ENCODE assay signal across 8 cellular contexts in the genomic region with DNA sequence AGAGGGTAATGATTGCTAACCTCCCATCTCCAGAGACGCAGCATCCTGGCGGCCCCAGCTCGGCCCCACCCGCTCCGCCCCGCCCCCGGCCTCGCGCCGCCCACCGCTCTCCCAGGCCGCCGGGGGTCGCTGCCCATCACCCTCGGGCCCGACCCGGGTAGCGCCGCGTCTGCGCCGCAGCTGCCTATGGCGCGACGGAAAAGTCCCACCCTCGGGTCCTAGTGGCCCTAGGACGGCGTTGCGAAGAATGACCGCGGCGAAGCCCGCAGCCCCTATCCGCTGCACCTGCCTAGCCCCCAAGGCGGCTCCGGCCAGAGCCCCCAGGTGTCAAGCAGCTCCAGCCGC. TPM values are rescaled to one million over a fixed set of nuclear protein-coding genes. Genes with fewer than 3 reads are reported as not detected.
DNase-seq lines count a peak whose midpoint lies in the region; ATAC-seq and TF ChIP-seq lines count a peak whose summit lies in the region.

No MANE protein-coding gene starts in this region.

- H3K36me3 ChIP-seq in HUES48 (ENCODE audit: control insufficient read depth, insufficient read depth, low read length) = peaks cover 61% of the 10 kb centered on the region
- peaks cover 0 to 61% (median 33%) of the 10 kb centered on the region in 9 donors for H3K36me3 ChIP-seq in heart right ventricle

- peak overlapping the region; percentile 99 for H3K27ac ChIP-seq in HUES48 (ENCODE audit: low read depth, low read length)
- peak overlapping the region; percentile 75 to 98 (median 96) for H3K27ac ChIP-seq in heart right ventricle

- H3K4me1 Mint-ChIP-seq in activated naive CD8-positive, alpha-beta T cell treated with anti-CD3 and anti-CD28 coated beads for 36 hours = peaks cover 58% of the 10 kb centered on the region

- no peaks in the 10 kb centered on the region for H3K9me3 Mint-ChIP-seq in activated naive CD8-positive, alpha-beta T cell treated with anti-CD3 and anti-CD28 coated beads for 36 hours

- H3K4me1 ChIP-seq in HUES48 (ENCODE audit: control insufficient read depth, insufficient read depth, low read length) (0 out of 2 replicates have a peak, but pooled peaks cover 4% of the 10 kb centered on the region), heart right ventricle (peaks cover 0 to 71% (median 41%) of the 10 kb centered on the region in 9 donors)

- intact Hi-C loops in heart right ventricle (cut with DNase I) (no loop called here), sciatic nerve (cut with DNase I) (no loop called here)

- peaks cover 47% of the 10 kb centered on the region for H3K36me3 Mint-ChIP-seq in activated naive CD8-positive, alpha-beta T cell treated with anti-CD3 and anti-CD28 coated beads for 36 hours

- H3K9me3 ChIP-seq in HUES48 (ENCODE audit: control insufficient read depth, insufficient read depth, low read length) = no peaks in the 10 kb centered on the region
- H3K9me3 ChIP-seq in heart right ventricle = no peaks in the 10 kb centered on the region

- 0% methylated on average over 35 to 36 of the region's 37 CpGs for WGBS in heart right ventricle, 2 donors

- peak overlapping the region; percentile 98 for H3K4me3 ChIP-seq in HUES48 (ENCODE audit: low read depth, low read length)
- H3K4me3 ChIP-seq in heart right ventricle = peak overlapping the region; percentile 49 to 91 (median 79)

- no peaks in the 10 kb centered on the region for H3K27me3 ChIP-seq in HUES48 (ENCODE audit: control insufficient read depth, insufficient read depth, low read length)
- H3K27me3 ChIP-seq in heart right ventricle = no peaks in the 10 kb centered on the region

- H3K9ac ChIP-seq in HUES48 (ENCODE audit: low read depth, low read length) = peak overlapping the region; percentile 96

- DNase-seq in EL (peak; percentile 72), SK-N-DZ (ENCODE audit: low spot score) (peak; percentile 78), heart right ventricle (peak; percentile 56 to 66), sciatic nerve (ENCODE audit: low spot score) (peak; percentile 74), NCI-H187 (lab: John Stamatoyannopoulos, UW) (no peak)
- peak; percentile 86 for DNase-seq in activated naive CD8-positive, alpha-beta T cell treated with anti-CD3 and anti-CD28 coated beads for 36 hours

- peak overlapping the region; percentile 99 for H3K27ac Mint-ChIP-seq in activated naive CD8-positive, alpha-beta T cell treated with anti-CD3 and anti-CD28 coated beads for 36 hours

- ATAC-seq in GM21447 (IDR thresholded peaks at IDR 0.05; ENCODE audit: unreplicated experiment) (peak; percentile 49), heart right ventricle (peak; percentile 71 to 88 (median 79)), sciatic nerve (peak; percentile 66)

- peak in 8 of 9 donors; percentile 19 to 61 (median 38) for TF ChIP-seq CTCF in heart right ventricle (IDR thresholded peaks at IDR 0.05)

- peak overlapping the region; percentile 99 for H3K4me3 Mint-ChIP-seq in activated naive CD8-positive, alpha-beta T cell treated with anti-CD3 and anti-CD28 coated beads for 36 hours

- no peaks in the 10 kb centered on the region for H3K27me3 Mint-ChIP-seq in activated naive CD8-positive, alpha-beta T cell treated with anti-CD3 and anti-CD28 coated beads for 36 hours

RNA-seq across cellular contexts. Expression of gene CPSF7, which starts 0.5 kb away (rescaled TPM):
- polyA plus RNA-seq in SK-N-DZ (2014; cell fraction: cytosol; rRNA removed) = 64.0 and 78.8 TPM in 2 replicates
- polyA plus RNA-seq in SK-N-DZ (2014; cell fraction: nucleus; rRNA removed) = 130 and 149 TPM in 2 replicates
- total RNA-seq in activated naive CD8-positive, alpha-beta T cell treated with anti-CD3 and anti-CD28 coated beads for 36 hours = 100 to 1,000 TPM; 123 to 139 TPM
- 10 to 100 TPM; 37.7 to 51.8 (median 43.3) TPM for total RNA-seq in heart right ventricle
- 10 to 100 TPM; 22.3 to 43.8 TPM for polyA plus RNA-seq in heart right ventricle
- 79.2 TPM for total RNA-seq in sciatic nerve

RNA-seq across cellular contexts. Expression of gene SDHAF2, which starts 0.6 kb away (rescaled TPM):
- polyA plus RNA-seq in SK-N-DZ (2014; cell fraction: cytosol; rRNA removed) = 37.7 and 41.8 TPM in 2 replicates
- polyA plus RNA-seq in SK-N-DZ (2014; cell fraction: nucleus; rRNA removed) = 45.3 and 48.5 TPM in 2 replicates
- 10 to 100 TPM; 41.7 to 44.4 TPM for total RNA-seq in activated naive CD8-positive, alpha-beta T cell treated with anti-CD3 and anti-CD28 coated beads for 36 hours
- 10 to 100 TPM; 24.4 to 39.9 (median 32.7) TPM for total RNA-seq in heart right ventricle
- polyA plus RNA-seq in heart right ventricle = 10 to 100 TPM; 43.4 to 56.1 TPM
- 24.9 TPM for total RNA-seq in sciatic nerve

RNA-seq across cellular contexts. Expression of gene TMEM216, which starts 36.9 kb away (rescaled TPM):
- 27.4 and 29.7 TPM in 2 replicates for polyA plus RNA-seq in SK-N-DZ (2014; cell fraction: cytosol; rRNA removed)
- 18.4 and 21.3 TPM in 2 replicates for polyA plus RNA-seq in SK-N-DZ (2014; cell fraction: nucleus; rRNA removed)
- total RNA-seq in activated naive CD8-positive, alpha-beta T cell treated with anti-CD3 and anti-CD28 coated beads for 36 hours = 10 to 100 TPM; 12.6 to 14.0 TPM
- total RNA-seq in heart right ventricle (1 to 10 TPM; 2.9 to 6.8 (median 4.1) TPM), sciatic nerve (8.9 TPM)
- polyA plus RNA-seq in heart right ventricle = 1 to 10 TPM; 6.3 to 8.3 TPM

Comparison
In these comparisons a context has a peak if more than half of its experiments do, and no peak if none do; other contexts are left out.
1. DNase-seq: peak in EL (single experiment), SK-N-DZ (single experiment), activated naive CD8-positive, alpha-beta T cell treated with anti-CD3 and anti-CD28 coated beads for 36 hours (single experiment), heart right ventricle (2 of 2) and sciatic nerve (single experiment); none in NCI-H187 (0 of 2).
2. Peak in every context shown above with its lines, with median percentiles within 50 percentile points of each other: ATAC-seq.